30 cellular contexts compared by ENCODE assay signal in the genomic region with DNA sequence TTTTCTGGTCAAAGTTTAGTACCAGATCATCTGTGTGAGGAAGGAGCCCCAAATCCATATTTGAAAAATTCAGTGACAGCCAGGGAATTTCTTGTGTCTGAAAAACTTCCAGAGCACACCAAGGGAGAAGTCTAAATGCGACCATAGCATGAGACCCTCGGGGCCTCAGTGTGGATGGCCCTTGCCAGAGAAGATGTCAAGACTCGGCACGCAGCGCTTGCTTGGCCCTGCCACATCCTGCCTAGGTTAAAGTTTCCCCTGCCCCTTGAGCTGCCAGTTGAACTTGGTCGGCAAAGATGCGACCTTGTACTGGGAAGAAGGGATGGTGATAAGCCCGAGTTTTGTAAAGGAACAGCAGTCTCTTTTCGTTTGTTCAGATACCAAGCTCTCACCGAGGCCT.
"Had no signal": no experiment of that assay in that cellular context is flagged by ENCODE, and none has a peak within 500 bp of the region (broad histone marks: within the 10 kb centered on the region; RNA-seq: fewer than 3 reads in every experiment).

No MANE protein-coding gene starts in this region.

- H3K27me3 ChIP-seq: adrenal gland, body of pancreas, cardiac muscle cell, dorsolateral prefrontal cortex, foreskin keratinocyte, gastrocnemius medialis had no signal

- H3K4me1 ChIP-seq: adrenal gland, body of pancreas, foreskin keratinocyte, gastrocnemius medialis had no signal

- ATAC-seq: activated CD4-positive, alpha-beta T cell treated with anti-CD3 and anti-CD28 coated beads for 36 hours; activated CD8-positive, alpha-beta memory T cell treated with anti-CD3 and anti-CD28 coated beads, Interleukin-2, amount 10 ng/mL, durations not matched to agents 7 days and 5 days; activated CD8-positive, alpha-beta T cell treated with anti-CD3 and anti-CD28 coated beads, Interleukin-2, amount 10 ng/mL, durations not matched to agents 7 days and 5 days; activated naive CD8-positive, alpha-beta T cell treated with anti-CD3 and anti-CD28 coated beads, Interleukin-2, amount 50 U/mL, for 24 hours; body of pancreas; esophagus mucosa; foreskin keratinocyte; gastrocnemius medialis had no signal

- H3K36me3 ChIP-seq: adrenal gland, cardiac muscle cell, gastrocnemius medialis had no signal

- H3K27ac ChIP-seq: adrenal gland, body of pancreas, cardiac muscle cell, coronary artery, dorsolateral prefrontal cortex, foreskin keratinocyte, gastrocnemius medialis had no signal

- DNase-seq: activated CD4-positive, alpha-beta memory T cell treated with anti-CD3 and anti-CD28 coated beads for 36 hours; activated CD4-positive, alpha-beta T cell treated with anti-CD3 and anti-CD28 coated beads for 36 hours; activated CD4-positive, alpha-beta T cell treated with anti-CD3 and anti-CD28 coated beads, Interleukin-2, amount 10 ng/mL, durations not matched to agents 24 days and 14 days; activated CD4-positive, CD25-positive, alpha-beta regulatory T cell; activated CD4-positive, CD25-positive, alpha-beta regulatory T cell treated with anti-CD3 and anti-CD28 coated beads, Interleukin-2, amount 50 U/mL, for 72 hours; activated CD8-positive, alpha-beta memory T cell treated with anti-CD3 and anti-CD28 coated beads, Interleukin-2, amount 10 ng/mL, durations not matched to agents 7 days and 5 days; activated CD8-positive, alpha-beta memory T cell treated with anti-CD3 and anti-CD28 coated beads, Interleukin-2, amount 50 U/mL, for 4 hours; activated CD8-positive, alpha-beta T cell treated with anti-CD3 and anti-CD28 coated beads, Interleukin-2, amount 10 ng/mL, durations not matched to agents 7 days and 5 days; activated effector memory CD4-positive, alpha-beta T cell treated with anti-CD3 and anti-CD28 coated beads, Interleukin-2, amount 50 U/mL, for 16 hours; activated naive CD4-positive, alpha-beta T cell treated with anti-CD3 and anti-CD28 coated beads for 36 hours; activated naive CD8-positive, alpha-beta T cell treated with anti-CD3 and anti-CD28 coated beads for 36 hours; activated naive CD8-positive, alpha-beta T cell treated with anti-CD3 and anti-CD28 coated beads, Interleukin-2, amount 50 U/mL, for 24 hours; activated T-cell treated with anti-CD3 and anti-CD28 coated beads, Interleukin-2, amount 50 U/mL, for 1 hour; activated T-cell treated with anti-CD3 and anti-CD28 coated beads, Interleukin-2, amount 50 U/mL, for 48 hours; adrenal gland; amygdala; aorta; body of pancreas; central memory CD4-positive, alpha-beta T cell; cerebellar nuclear complex; dorsolateral prefrontal cortex; effector memory CD4-positive, alpha-beta T cell; endodermal cell; foreskin keratinocyte; gastrocnemius medialis; glutamatergic neuron; T-helper 2 cell had no signal

- H3K9me3 ChIP-seq: adrenal gland, body of pancreas, gastrocnemius medialis had no signal

- H3K4me3 ChIP-seq: adrenal gland, body of pancreas, cardiac muscle cell, coronary artery, dorsolateral prefrontal cortex, gastrocnemius medialis had no signal
